17 cellular contexts compared by ENCODE assay signal in the genomic region with DNA sequence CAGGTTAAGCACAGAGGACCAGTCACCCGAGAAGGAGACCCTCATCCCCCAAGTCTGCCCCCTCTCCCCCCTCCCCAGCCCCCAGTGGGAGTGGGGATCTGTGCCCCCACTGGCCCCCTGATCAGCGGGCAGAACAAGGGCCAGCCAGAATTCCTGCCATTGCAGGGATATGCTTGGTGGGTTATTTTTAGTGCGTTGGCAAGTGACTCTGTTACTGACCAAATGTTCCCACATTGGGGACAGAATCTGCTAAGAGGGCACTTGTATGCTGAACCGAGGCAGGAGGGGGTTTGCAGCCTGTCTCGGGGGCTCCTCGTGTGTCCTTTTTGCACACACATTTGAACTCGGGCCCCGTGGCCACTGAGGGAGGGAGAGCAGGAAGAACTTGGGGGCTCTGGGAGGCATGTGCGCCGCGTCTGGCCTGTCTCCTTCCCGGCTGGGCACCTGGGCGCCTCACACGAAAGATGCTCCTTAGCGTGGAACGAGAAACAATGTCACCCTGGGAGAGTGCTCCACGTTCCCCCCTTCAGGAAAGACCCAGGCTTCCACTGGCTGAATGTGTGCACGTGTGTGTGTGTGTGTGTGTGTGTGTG.
"Had no signal": no experiment of that assay in that cellular context is flagged by ENCODE, and none has a peak within 500 bp of the region (broad histone marks: within the 10 kb centered on the region; RNA-seq: fewer than 3 reads in every experiment).

No MANE protein-coding gene starts in this region.

- H3K4me1 ChIP-seq: colonic mucosa had no signal

- H3K27ac ChIP-seq: colonic mucosa, SK-N-MC, stomach, WERI-Rb-1 had no signal

- DNase-seq: activated CD4-positive, alpha-beta T cell treated with anti-CD3 and anti-CD28 coated beads for 1 hour; activated gamma-delta T cell; amniotic stem cell; colonic mucosa; erythroblast; foreskin melanocyte; kidney glomerular epithelial cell; mesenchymal stem cell; natural killer cell; small intestine; stimulated activated CD4-positive, alpha-beta T cell treated with anti-CD3 and anti-CD28 coated beads, Interleukin-15, amount 100 ng/mL, for 24 hours; stimulated activated CD4-positive, alpha-beta T cell treated with anti-CD3 and anti-CD28 coated beads, Interleukin-2, amount 100 ng/mL, for 48 hours; stomach; trophoblast cell; WERI-Rb-1 had no signal

- H3K36me3 ChIP-seq: colonic mucosa, stomach, WERI-Rb-1 had no signal

- ATAC-seq: mucosa of descending colon, natural killer cell had no signal

- H3K9me3 ChIP-seq: colonic mucosa, mucosa of descending colon, stomach had no signal

- H3K4me3 ChIP-seq: colonic mucosa, mucosa of descending colon, SK-N-MC, stomach had no signal
